21 cellular contexts compared by ENCODE assay signal in the genomic region with DNA sequence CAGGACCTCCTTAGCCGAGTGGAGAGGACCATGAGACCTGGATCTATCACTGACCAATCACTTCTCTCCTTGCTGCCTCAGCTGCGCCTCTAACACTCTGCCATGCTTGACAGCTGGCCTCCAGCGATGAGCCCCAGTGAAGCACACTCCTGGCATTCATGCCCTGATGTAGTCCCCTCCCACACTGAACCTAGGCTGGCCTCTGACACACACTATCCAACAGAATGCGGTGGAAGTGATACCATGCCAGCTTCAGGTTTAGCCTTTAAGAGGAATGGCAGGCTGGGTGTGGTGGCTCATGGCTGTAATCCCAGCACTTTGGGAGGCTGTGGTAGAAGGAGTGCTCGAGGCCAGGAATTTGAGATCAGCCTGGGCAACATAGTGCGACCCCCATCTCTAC.
"Had no signal": no experiment of that assay in that cellular context is flagged by ENCODE, and none has a peak within 500 bp of the region (broad histone marks: within the 10 kb centered on the region; RNA-seq: fewer than 3 reads in every experiment).

No MANE protein-coding gene starts in this region.

- H3K4me1 ChIP-seq: adrenal gland, psoas muscle, tibial artery, uterus had no signal

- FAIRE-seq: endothelial cell of umbilical vein, frontal cortex, small intestine, TTC549 had no signal

- DNase-seq: activated CD4-positive, alpha-beta T cell treated with anti-CD3 and anti-CD28 coated beads for 36 hours; activated CD4-positive, alpha-beta T cell treated with anti-CD3 and anti-CD28 coated beads, Interleukin-2, amount 50 U/mL, for 48 hours; activated gamma-delta T cell treated with Interleukin-2 at 50 U/mL for 16 hours; adrenal gland; effector CD8-positive, alpha-beta T cell; hypothalamus; islet precursor cell; naive B cell; psoas muscle; right cardiac atrium; small intestine; stimulated activated CD4-positive, alpha-beta T cell treated with anti-CD3 and anti-CD28 coated beads, Interleukin-4, amount 100 ng/mL, for 24 hours; stimulated activated naive B cell treated with anti-CD40 and anti-IgM and Interleukin-4, amounts not matched to agents 10 μg/mL and 1 μg/mL and 100 μg/mL, for 72 hours; tibial artery; uterus had no signal

- H3K36me3 ChIP-seq: adrenal gland, tibial artery, uterus had no signal

- H3K4me3 ChIP-seq: adrenal gland, psoas muscle, tibial artery, uterus had no signal

- ATAC-seq: activated CD4-positive, alpha-beta T cell treated with anti-CD3 and anti-CD28 coated beads for 36 hours; activated naive CD4-positive, alpha-beta T cell treated with anti-CD3 and anti-CD28 coated beads, Interleukin-2, amount 50 U/mL, for 72 hours; left lobe of liver; psoas muscle; stimulated activated naive B cell treated with anti-CD40 and anti-IgM and Interleukin-4, amounts not matched to agents 10 μg/mL and 1 μg/mL and 100 μg/mL, for 72 hours; WTC11 had no signal

- H3K27ac ChIP-seq: adrenal gland, psoas muscle, tibial artery, uterus had no signal

- H3K9me3 ChIP-seq: adrenal gland, psoas muscle, tibial artery, uterus had no signal

- H3K27me3 ChIP-seq: adrenal gland, uterus had no signal
